ENCODE assay signal across 8 cellular contexts in the genomic region with DNA sequence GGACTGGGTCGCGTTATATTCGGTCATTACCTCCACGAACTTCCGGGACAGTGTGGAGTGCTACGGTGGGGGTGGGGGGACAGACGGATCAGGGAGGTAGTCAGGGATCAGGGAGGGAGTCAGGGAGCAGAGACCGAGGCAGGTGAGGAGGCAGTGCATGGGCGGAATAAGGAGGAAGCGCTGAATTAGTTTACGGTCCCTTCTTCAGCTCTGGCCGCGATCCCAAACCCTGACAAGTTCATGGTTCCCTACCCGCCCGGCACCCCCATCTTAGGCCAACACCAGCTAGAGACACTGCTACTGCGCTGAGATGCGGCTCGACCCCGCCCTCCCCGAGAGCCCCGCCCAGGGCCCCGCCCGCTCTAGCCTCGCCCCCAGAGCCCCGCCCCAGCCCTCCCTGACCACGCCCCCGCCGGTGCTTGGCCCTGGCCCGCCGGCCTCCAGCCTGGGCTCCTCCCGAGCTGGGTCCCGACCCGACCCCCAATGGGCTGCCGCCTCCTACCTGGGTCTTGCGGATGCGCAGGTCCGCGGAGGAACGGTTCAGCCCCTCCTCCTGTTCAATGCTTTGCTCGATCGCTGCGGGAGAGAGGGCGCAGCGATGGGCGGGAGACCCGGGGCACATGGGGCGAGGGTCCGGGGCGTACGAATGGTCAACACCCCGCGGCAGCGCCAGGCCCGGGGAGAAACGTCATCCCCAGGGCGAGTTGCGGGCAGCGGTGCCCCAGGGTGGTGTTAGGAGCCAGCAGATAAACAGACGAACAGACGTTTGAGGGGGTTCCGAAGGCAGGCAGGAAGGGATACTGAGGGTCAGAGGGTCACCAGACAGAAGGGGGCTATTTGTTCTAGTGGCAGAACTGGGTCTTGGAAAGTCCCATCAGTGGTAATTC. TPM values are rescaled to one million over a fixed set of nuclear protein-coding genes. Genes with fewer than 3 reads are reported as not detected.
DNase-seq lines count a peak whose midpoint lies in the region; ATAC-seq and TF ChIP-seq lines count a peak whose summit lies in the region.

No MANE protein-coding gene starts in this region.

- DNase-seq in AG04449 (ENCODE audit: low read depth, low spot score) (no peak), RPMI7951 (ENCODE audit: low read depth) (peak; percentile 78), ovary (peak; percentile 76 to 86 (median 81)), thyroid gland (peak; percentile 54 to 59)
- DNase-seq in activated effector memory CD4-positive, alpha-beta T cell treated with anti-CD3 and anti-CD28 coated beads, Interleukin-2, amount 50 U/mL, for 16 hours: peak; percentile 91

- H3K27me3 ChIP-seq in gastroesophageal sphincter: no peaks in the 10 kb centered on the region
- H3K27me3 ChIP-seq in ovary: no peaks in the 10 kb centered on the region
- peaks cover 4% of the 10 kb centered on the region for H3K27me3 ChIP-seq in thyroid gland

- TF ChIP-seq POLR2A in gastroesophageal sphincter (IDR thresholded peaks at IDR 0.05): peak; percentile 43 to 54
- no peak for TF ChIP-seq POLR2A in ovary (IDR thresholded peaks at IDR 0.05)
- TF ChIP-seq POLR2A in thyroid gland (IDR thresholded peaks at IDR 0.05): peak in 1 of 2 donors; percentile 7

- CTCF ChIA-PET in AG04449 (lab: Yijun Ruan, JAX): interaction anchor here (1.7 to 5.6 kb wide), 2 partner anchors 13 to 44 kb away, joined by 5 to 49 read pairs; partner anchors contain the start of gene HSD3B7

- H3K4me3 ChIP-seq in AG04449 (ENCODE audit: low read depth, low read length): peak overlapping the region; percentile 59
- peak overlapping the region; percentile 44 to 66 for H3K4me3 ChIP-seq in gastroesophageal sphincter
- H3K4me3 ChIP-seq in ovary: peak overlapping the region; percentile 40
- peak overlapping the region in 2 of 3 donors; percentile 10 to 30 for H3K4me3 ChIP-seq in thyroid gland (replicated peaks in 1 of 3)

- TF ChIP-seq CTCF in AG04449 (IDR thresholded peaks at IDR 0.05; ENCODE audit: insufficient read depth, low read length, missing control alignments) (no peak), gastroesophageal sphincter (IDR thresholded peaks at IDR 0.05) (no peak), ovary (IDR thresholded peaks at IDR 0.05) (no peak), thyroid gland (IDR thresholded peaks at IDR 0.05) (no peak)

- H3K27ac ChIP-seq in gastroesophageal sphincter (peak overlapping the region; percentile 4 to 89 (median 86)), ovary (peak overlapping the region; percentile 31 to 33), thyroid gland (peak overlapping the region; percentile 18 to 41 (median 22))

- peak; percentile 63 for ATAC-seq in GM19025 (IDR thresholded peaks at IDR 0.05; ENCODE audit: low read depth, unreplicated experiment)
- ATAC-seq in HG03439 (IDR thresholded peaks at IDR 0.05; ENCODE audit: unreplicated experiment): peak; percentile 47
- ATAC-seq in gastroesophageal sphincter: peak; percentile 93

- TF ChIP-seq EP300 in gastroesophageal sphincter (IDR thresholded peaks at IDR 0.05): no peak
- TF ChIP-seq EP300 in ovary (IDR thresholded peaks at IDR 0.05): no peak

- H3K4me1 ChIP-seq in gastroesophageal sphincter (peaks cover 0 to 20% (median 12%) of the 10 kb centered on the region in 3 donors), ovary (ENCODE audit: insufficient read depth) (peaks cover 19% of the 10 kb centered on the region), thyroid gland (peaks cover 10 to 15% of the 10 kb centered on the region in 2 donors)

- POLR2A ChIA-PET in AG04449 (lab: Yijun Ruan, JAX): interaction anchor here (1.6 kb wide), 1 partner anchor 11 kb away, joined by 4 read pairs; no protein-coding TSS in a partner anchor

- H3K9me3 ChIP-seq in gastroesophageal sphincter (no peaks in the 10 kb centered on the region), ovary (no peaks in the 10 kb centered on the region), thyroid gland (no peaks in the 10 kb centered on the region)

- WGBS in gastroesophageal sphincter (ENCODE audit: low coverage in 1 of 2), 2 donors: 0% methylated on average over 2 of the region's 61 CpGs; no CpG with 5 or more reads in 1 of the 2 donors
- 8 to 16% (median 12%) methylated on average over 47 to 61 of the region's 61 CpGs for WGBS in ovary, 3 donors
- WGBS in thyroid gland, 2 donors: 2 to 7% methylated on average over 22 to 32 of the region's 61 CpGs

- intact Hi-C loops in ovary (cut with DNase I): loop anchor here in 1 of 4 donors (10.0 kb wide), 1 partner anchor 188 kb away; the partner anchor contains the start of gene FUS
- intact Hi-C loops in thyroid gland (cut with DNase I): no loop called here

- no peaks in the 10 kb centered on the region for H3K36me3 ChIP-seq in gastroesophageal sphincter
- H3K36me3 ChIP-seq in ovary: no peaks in the 10 kb centered on the region
- H3K36me3 ChIP-seq in thyroid gland: no peaks in the 10 kb centered on the region

RNA-seq across cellular contexts. Expression of gene HSD3B7, which starts 12.2 kb away (rescaled TPM):
- 10.9 and 16.3 TPM in 2 replicates for total RNA-seq in RPMI7951 (2014; rRNA removed; shearing (Covaris generic))
- total RNA-seq in gastroesophageal sphincter: 10 to 100 TPM; 10.1 to 26.2 (median 16.0) TPM
- total RNA-seq in ovary: 10 to 100 TPM in 4 of 7 donors, 1 to 10 TPM in 3; 8.0 to 24.5 (median 10.5) TPM
- polyA plus RNA-seq in ovary: 1 to 10 TPM; 3.9 to 8.0 TPM
- 10 to 100 TPM in 2 of 4 donors, 1 to 10 TPM in 2; 4.0 to 13.8 (median 10.9) TPM for total RNA-seq in thyroid gland

RNA-seq across cellular contexts. Expression of gene STX1B, which starts 13.2 kb away (rescaled TPM):
- total RNA-seq in RPMI7951 (2014; rRNA removed; shearing (Covaris generic)): 0.29 and 0.60 TPM in 2 replicates
- total RNA-seq in gastroesophageal sphincter (1 to 10 TPM in 2 of 4 donors, under 1 TPM in 1, not detected in 1; 0.54 to 3.3 (median 1.9) TPM), ovary (1 to 10 TPM in 4 of 7 donors, under 1 TPM in 3; 0.34 to 1.5 (median 1.0) TPM), thyroid gland (under 1 TPM in 2 of 4 donors, not detected in 2; 0.34 to 0.40 TPM)
- polyA plus RNA-seq in ovary: under 1 TPM; 0.36 to 0.57 TPM

RNA-seq across cellular contexts. Expression of gene STX4, which starts 36.1 kb away (rescaled TPM):
- total RNA-seq in RPMI7951 (2014; rRNA removed; shearing (Covaris generic)): 23.1 and 23.5 TPM in 2 replicates
- 10 to 100 TPM; 32.2 to 40.6 (median 37.2) TPM for total RNA-seq in gastroesophageal sphincter
- 10 to 100 TPM; 26.2 to 73.8 (median 59.2) TPM for total RNA-seq in ovary
- 10 to 100 TPM; 34.4 to 53.7 TPM for polyA plus RNA-seq in ovary
- total RNA-seq in thyroid gland: 10 to 100 TPM; 26.8 to 47.6 (median 39.9) TPM

RNA-seq across cellular contexts. Expression of gene SETD1A, which starts 39.7 kb away (rescaled TPM):
- total RNA-seq in RPMI7951 (2014; rRNA removed; shearing (Covaris generic)): 1.1 and 1.2 TPM in 2 replicates
- total RNA-seq in gastroesophageal sphincter (10 to 100 TPM in 2 of 4 donors, 1 to 10 TPM in 2; 5.5 to 12.9 (median 10.1) TPM), ovary (10 to 100 TPM in 5 of 7 donors, 1 to 10 TPM in 2; 5.0 to 31.8 (median 24.9) TPM), thyroid gland (10 to 100 TPM in 2 of 4 donors, 1 to 10 TPM in 2; 7.7 to 11.4 (median 9.2) TPM)
- 10 to 100 TPM in 1 of 2 donors, 1 to 10 TPM in 1; 5.8 to 17.1 TPM for polyA plus RNA-seq in ovary

RNA-seq across cellular contexts. Expression of gene ORAI3, which starts 48.4 kb away (rescaled TPM):
- 28.5 and 41.6 TPM in 2 replicates for total RNA-seq in RPMI7951 (2014; rRNA removed; shearing (Covaris generic))
- 10 to 100 TPM; 23.7 to 51.5 (median 40.0) TPM for total RNA-seq in gastroesophageal sphincter
- total RNA-seq in ovary: 10 to 100 TPM; 21.5 to 30.8 (median 24.1) TPM
- 10 to 100 TPM; 26.0 to 27.5 TPM for polyA plus RNA-seq in ovary
- 10 to 100 TPM; 32.9 to 49.5 (median 40.2) TPM for total RNA-seq in thyroid gland

Comparison
In these comparisons a context has a peak if more than half of its experiments do, and no peak if none do; other contexts are left out.
1. H3K27ac ChIP-seq: peak in every context shown above with its lines; median percentile 86 in gastroesophageal sphincter; 32 in ovary; 22 in thyroid gland.